ENCODE assay signal across 22 cellular contexts in the genomic region with DNA sequence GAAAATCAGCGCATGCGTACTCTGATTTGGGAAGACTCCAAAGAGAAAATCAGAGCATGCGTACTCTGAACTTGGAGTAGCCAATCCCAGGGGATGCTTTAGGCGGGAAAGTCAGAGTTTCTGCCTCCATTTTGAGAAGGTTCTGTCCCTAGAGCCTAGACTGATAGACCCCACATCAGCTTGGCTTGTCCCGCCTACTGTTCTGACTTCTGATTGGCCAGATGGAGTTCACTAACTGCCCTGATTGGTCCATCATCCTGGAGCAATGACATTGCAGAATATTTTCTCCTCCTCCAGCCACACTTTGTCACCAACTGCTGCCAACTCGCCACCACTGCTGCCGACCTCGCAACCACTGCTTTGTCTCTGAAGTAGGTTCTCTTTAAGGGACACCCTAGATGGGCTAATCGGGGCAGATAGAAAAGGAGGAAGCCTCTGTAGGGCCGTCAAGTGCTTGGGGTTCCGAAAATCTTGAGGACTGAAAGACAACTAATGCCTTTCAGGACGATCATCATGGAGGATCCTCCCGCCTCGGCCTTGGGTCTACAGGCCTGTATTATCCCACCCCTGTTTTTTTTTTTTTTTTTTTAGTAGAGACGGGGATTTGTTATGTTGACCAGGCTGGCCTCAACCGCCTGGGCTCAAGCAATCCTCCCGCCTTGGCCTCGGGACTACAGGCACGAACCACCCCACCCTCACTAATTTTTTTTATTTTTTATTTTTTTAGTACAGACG. TPM values are rescaled to one million over a fixed set of nuclear protein-coding genes. Genes with fewer than 3 reads are reported as not detected.
"Had no signal": no experiment of that assay in that cellular context is flagged by ENCODE, and none has a peak within 500 bp of the region (broad histone marks: within the 10 kb centered on the region; RNA-seq: fewer than 3 reads in every experiment).

A gene with protein sequence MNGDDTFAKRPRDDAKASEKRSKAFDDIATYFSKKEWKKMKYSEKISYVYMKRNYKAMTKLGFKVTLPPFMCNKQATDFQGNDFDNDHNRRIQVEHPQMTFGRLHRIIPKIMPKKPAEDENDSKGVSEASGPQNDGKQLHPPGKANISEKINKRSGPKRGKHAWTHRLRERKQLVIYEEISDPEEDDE (plus strand): TSS at position 331 of the 735 bp plus-strand sequence. CDS start 1,850 bp downstream, outside the sequence.

RNA-seq across cellular contexts. Expression of the gene that starts here (rescaled TPM):
- total RNA-seq: kidney epithelial cell, left ventricle myocardium inferior, lower leg skin, lung, mesothelial cell of epicardium, mononuclear cell, natural killer cell, occipital lobe, progenitor cell of endocrine pancreas, pulmonary artery endothelial cell, renal cortical epithelial cell, right atrium auricular region, right lobe of liver, skeletal muscle tissue, smooth muscle cell, temporal lobe, transverse colon, upper lobe of left lung, urinary bladder, vagina had no signal
- polyA plus RNA-seq: immature natural killer cell, lung, ovary, smooth muscle cell, urinary bladder had no signal
